Comparison of ENCODE assay signal across 1 cellular context in genomic region chr4:112942077-112942476, GRCh38.
TF ChIP-seq lines count a peak whose summit lies in the region.

No MANE protein-coding gene starts in this region.

TF ChIP-seq in HCT116, 20 proteins besides CTCF, POLR2A, EP300 and RAD21 (continued from another document):
- no peak for TF ChIP-seq FOSL1 (IDR thresholded peaks at IDR 0.05; ENCODE audit: low read depth)
- no peak for TF ChIP-seq CEBPB (IDR thresholded peaks at IDR 0.05; ENCODE audit: low read depth)
- TF ChIP-seq, protein P1, sequence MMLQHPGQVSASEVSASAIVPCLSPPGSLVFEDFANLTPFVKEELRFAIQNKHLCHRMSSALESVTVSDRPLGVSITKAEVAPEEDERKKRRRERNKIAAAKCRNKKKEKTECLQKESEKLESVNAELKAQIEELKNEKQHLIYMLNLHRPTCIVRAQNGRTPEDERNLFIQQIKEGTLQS (IDR thresholded peaks at IDR 0.05): no peak
- TF ChIP-seq EZH2phosphoT487 (IDR thresholded peaks at IDR 0.05; ENCODE audit: borderline replicate concordance): no peak
- no peak for TF ChIP-seq JUND (IDR thresholded peaks at IDR 0.05)
